In genomic region chr1:76939107-76939816, GRCh38 we compare ENCODE assay signal across 9 cellular contexts.
DNase-seq lines count a peak whose midpoint lies in the region; ATAC-seq and TF ChIP-seq lines count a peak whose summit lies in the region.
"Had no signal": no experiment of that assay in that cellular context is flagged by ENCODE, and none has a peak within 500 bp of the region (broad histone marks: within the 10 kb centered on the region; RNA-seq: fewer than 3 reads in every experiment).

No MANE protein-coding gene starts in this region.

- H3K9me2 ChIP-seq in MM.1S (replicated peaks; ENCODE audit: insufficient read depth, low read length): no peaks in the 10 kb centered on the region

- H3K4me3 ChIP-seq in MM.1S (ENCODE audit: low read length): no peak overlapping the region; the same call in 1 of the 2 replicates
- no peak overlapping the region for H3K4me3 ChIP-seq in prostate gland

- no peak overlapping the region for H3K9ac ChIP-seq in MM.1S (ENCODE audit: low read length)

- H3K36me3 ChIP-seq in MM.1S (replicated peaks; ENCODE audit: insufficient read depth, low read length) (no peaks in the 10 kb centered on the region), prostate gland (no peaks in the 10 kb centered on the region)

- DNase-seq in DMS53 treated with DMSO at 0.1 percent for 48 hours (lab: John Stamatoyannopoulos, UW; ENCODE audit: unreplicated experiment): peak; percentile 25
- DNase-seq in MM.1S: peak; percentile 66
- peak; percentile 78 for DNase-seq in glomerular visceral epithelial cell (ENCODE audit: extremely low spot score)
- no peak for DNase-seq in KG1 (lab: John Stamatoyannopoulos, UW)
- DNase-seq in DMS 273 treated with DMSO at 0.1 percent for 48 hours (lab: John Stamatoyannopoulos, UW): no peak
- no peak for DNase-seq in prostate gland (ENCODE audit: low spot score)
- DNase-seq: right cardiac atrium had no signal

- ATAC-seq in GM21423 (IDR thresholded peaks at IDR 0.05; ENCODE audit: unreplicated experiment): peak; percentile 56
- ATAC-seq in HG03095 (IDR thresholded peaks at IDR 0.05; ENCODE audit: unreplicated experiment): no peak
- ATAC-seq: right cardiac atrium had no signal

- no peaks in the 10 kb centered on the region for H3K27me3 ChIP-seq in MM.1S (replicated peaks; ENCODE audit: insufficient read depth, low read length)
- H3K27me3 ChIP-seq in prostate gland (replicated peaks; ENCODE audit: insufficient read depth): no peaks in the 10 kb centered on the region

- intact Hi-C loops in prostate gland (cut with DNase I): no loop called here

- no peak overlapping the region for H2AFZ ChIP-seq in MM.1S (ENCODE audit: low read length)

- peaks cover 13% of the 10 kb centered on the region for H3K4me1 ChIP-seq in MM.1S (ENCODE audit: low read length)
- no peaks in the 10 kb centered on the region for H3K4me1 ChIP-seq in prostate gland (replicated peaks)

- H3K79me2 ChIP-seq in MM.1S (ENCODE audit: low read length): no peaks in the 10 kb centered on the region

- H4K20me1 ChIP-seq in MM.1S (ENCODE audit: insufficient read depth, low read length): no peaks in the 10 kb centered on the region

- no peak for TF ChIP-seq POLR2A in prostate gland (IDR thresholded peaks at IDR 0.05)

- WGBS in prostate gland: 72% methylated on average over 8 of the region's 8 CpGs

- H3K27ac ChIP-seq in MM.1S (ENCODE audit: low read length): no peak overlapping the region; the same call in 1 of the 2 replicates
- no peak overlapping the region for H3K27ac ChIP-seq in prostate gland

- peak overlapping the region; percentile 33; the same call in 1 of the 2 replicates for H3K4me2 ChIP-seq in MM.1S (ENCODE audit: low read depth, low read length)

- no peaks in the 10 kb centered on the region for H3F3A ChIP-seq in MM.1S (ENCODE audit: insufficient read depth, low read length)

- TF ChIP-seq CTCF in MM.1S (IDR thresholded peaks at IDR 0.05; ENCODE audit: low read length) (no peak), prostate gland (IDR thresholded peaks at IDR 0.05) (no peak)

- no peaks in the 10 kb centered on the region for H3K9me3 ChIP-seq in MM.1S (replicated peaks; ENCODE audit: insufficient read depth, low read length)
- H3K9me3 ChIP-seq in prostate gland: no peaks in the 10 kb centered on the region

Comparison
In these comparisons a context has a peak if more than half of its experiments do, and no peak if none do; other contexts are left out.
1. DNase-seq: peak in DMS53 treated with DMSO at 0.1 percent for 48 hours (single experiment), MM.1S (single experiment) and glomerular visceral epithelial cell (single experiment); none in KG1 (single experiment), DMS 273 treated with DMSO at 0.1 percent for 48 hours (single experiment) and prostate gland (single experiment).